Comparison of ENCODE assay signal across 1 cellular context in genomic region chr16:23408242-23409201, GRCh38.
A peak's percentile ranks its signal among the peaks of the same experiment; 100 is the strongest.
TF ChIP-seq lines count a peak whose summit lies in the region.

No MANE protein-coding gene starts in this region.

TF ChIP-seq in HEK293, 187 proteins besides CTCF, POLR2A, EP300 and RAD21 (continued from another document and continues in another):
- TF ChIP-seq SALL2 (tag by site-specific recombination; IDR thresholded peaks at IDR 0.05; ENCODE audit: borderline replicate concordance) (peak; percentile 76; the same call in 1 of the 2 replicates), ZNF792 (tag by site-specific recombination; IDR thresholded peaks at IDR 0.05) (peak; percentile 65; the same call in 1 of the 2 replicates), GFI1B (tag by site-specific recombination; IDR thresholded peaks at IDR 0.05) (peak; percentile 59; the same call in 1 of the 2 replicates), ZNF785 (tag by site-specific recombination; IDR thresholded peaks at IDR 0.05) (peak; percentile 74), GLI4 (tag by site-specific recombination; IDR thresholded peaks at IDR 0.05) (peak; percentile 86), REPIN1 (tag by site-specific recombination; IDR thresholded peaks at IDR 0.05; ENCODE audit: low read depth) (0 out of 2 replicates have a peak, but pooled peaks have one; percentile 79), KLF16 (tag by site-specific recombination; IDR thresholded peaks at IDR 0.05) (no peak), SCRT1 (tag by site-specific recombination; IDR thresholded peaks at IDR 0.05; ENCODE audit: borderline replicate concordance) (peak; percentile 99), HOXD13 (CRISPR knock-in tag; IDR thresholded peaks at IDR 0.05; ENCODE audit: borderline replicate concordance) (no peak), ZSCAN23 (tag by site-specific recombination; IDR thresholded peaks at IDR 0.05) (peak; percentile 87), ZNF335 (tag by site-specific recombination; conservative IDR thresholded peaks at IDR 0.05) (0 out of 2 replicates have a peak, but pooled peaks have one; percentile 32), ATF2 (tag by site-specific recombination; IDR thresholded peaks at IDR 0.05; ENCODE audit: low read depth) (peak; percentile 98), ZNF292 (tag by site-specific recombination; IDR thresholded peaks at IDR 0.05; ENCODE audit: borderline replicate concordance, low read depth) (no peak), ZNF830 (tag by site-specific recombination; IDR thresholded peaks at IDR 0.05; ENCODE audit: low read depth) (no peak), ZNF394 (tag by site-specific recombination; IDR thresholded peaks at IDR 0.05; ENCODE audit: borderline replicate concordance) (peak; percentile 50; the same call in 1 of the 2 replicates), ZNF112 (tag by site-specific recombination; IDR thresholded peaks at IDR 0.05) (no peak), ZBTB8A (tag by site-specific recombination; IDR thresholded peaks at IDR 0.05) (no peak), ZNF747 (tag by site-specific recombination; IDR thresholded peaks at IDR 0.05) (0 out of 2 replicates have a peak, but pooled peaks have one; percentile 55), ZNF76 (tag by site-specific recombination; IDR thresholded peaks at IDR 0.05; ENCODE audit: borderline replicate concordance, low read depth) (peak; percentile 51; the same call in 1 of the 2 replicates), ZBTB48 (tag by site-specific recombination; IDR thresholded peaks at IDR 0.05) (peak; percentile 95), ZNF629 (tag by site-specific recombination; IDR thresholded peaks at IDR 0.05) (peak; percentile 83), ZNF239 (tag by site-specific recombination; IDR thresholded peaks at IDR 0.05) (0 out of 2 replicates have a peak, but pooled peaks have one; percentile 70), SP7 (tag by site-specific recombination; IDR thresholded peaks at IDR 0.05) (peak; percentile 96), ZNF416 (tag by site-specific recombination; IDR thresholded peaks at IDR 0.05) (0 out of 2 replicates have a peak, but pooled peaks have one; percentile 46), ZNF473 (tag by site-specific recombination; IDR thresholded peaks at IDR 0.05) (peak; percentile 95), IKZF3 (tag by site-specific recombination; IDR thresholded peaks at IDR 0.05) (no peak), BCL11A (tag by site-specific recombination; IDR thresholded peaks at IDR 0.05; ENCODE audit: low read depth) (no peak), SCRT2 (tag by site-specific recombination; IDR thresholded peaks at IDR 0.05) (peak; percentile 100), ZNF18 (tag by site-specific recombination; IDR thresholded peaks at IDR 0.05) (0 out of 2 replicates have a peak, but pooled peaks have one; percentile 43), ZNF660 (tag by site-specific recombination; IDR thresholded peaks at IDR 0.05) (peak; percentile 69; the same call in 1 of the 2 replicates), TSHZ1 (tag by site-specific recombination; IDR thresholded peaks at IDR 0.05; ENCODE audit: borderline replicate concordance) (peak; percentile 93), FEZF1 (tag by site-specific recombination; IDR thresholded peaks at IDR 0.05) (peak; percentile 93), ZNF366 (tag by site-specific recombination; conservative IDR thresholded peaks at IDR 0.05) (peak; percentile 87), MEIS1 (CRISPR knock-in tag; IDR thresholded peaks at IDR 0.05; ENCODE audit: borderline replicate concordance) (no peak), ZNF548 (tag by site-specific recombination; IDR thresholded peaks at IDR 0.05) (no peak)
- TF ChIP-seq, protein P1, sequence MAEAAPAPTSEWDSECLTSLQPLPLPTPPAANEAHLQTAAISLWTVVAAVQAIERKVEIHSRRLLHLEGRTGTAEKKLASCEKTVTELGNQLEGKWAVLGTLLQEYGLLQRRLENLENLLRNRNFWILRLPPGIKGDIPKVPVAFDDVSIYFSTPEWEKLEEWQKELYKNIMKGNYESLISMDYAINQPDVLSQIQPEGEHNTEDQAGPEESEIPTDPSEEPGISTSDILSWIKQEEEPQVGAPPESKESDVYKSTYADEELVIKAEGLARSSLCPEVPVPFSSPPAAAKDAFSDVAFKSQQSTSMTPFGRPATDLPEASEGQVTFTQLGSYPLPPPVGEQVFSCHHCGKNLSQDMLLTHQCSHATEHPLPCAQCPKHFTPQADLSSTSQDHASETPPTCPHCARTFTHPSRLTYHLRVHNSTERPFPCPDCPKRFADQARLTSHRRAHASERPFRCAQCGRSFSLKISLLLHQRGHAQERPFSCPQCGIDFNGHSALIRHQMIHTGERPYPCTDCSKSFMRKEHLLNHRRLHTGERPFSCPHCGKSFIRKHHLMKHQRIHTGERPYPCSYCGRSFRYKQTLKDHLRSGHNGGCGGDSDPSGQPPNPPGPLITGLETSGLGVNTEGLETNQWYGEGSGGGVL (tag by site-specific recombination; IDR thresholded peaks at IDR 0.05): peak; percentile 89
- TF ChIP-seq, protein P2, sequence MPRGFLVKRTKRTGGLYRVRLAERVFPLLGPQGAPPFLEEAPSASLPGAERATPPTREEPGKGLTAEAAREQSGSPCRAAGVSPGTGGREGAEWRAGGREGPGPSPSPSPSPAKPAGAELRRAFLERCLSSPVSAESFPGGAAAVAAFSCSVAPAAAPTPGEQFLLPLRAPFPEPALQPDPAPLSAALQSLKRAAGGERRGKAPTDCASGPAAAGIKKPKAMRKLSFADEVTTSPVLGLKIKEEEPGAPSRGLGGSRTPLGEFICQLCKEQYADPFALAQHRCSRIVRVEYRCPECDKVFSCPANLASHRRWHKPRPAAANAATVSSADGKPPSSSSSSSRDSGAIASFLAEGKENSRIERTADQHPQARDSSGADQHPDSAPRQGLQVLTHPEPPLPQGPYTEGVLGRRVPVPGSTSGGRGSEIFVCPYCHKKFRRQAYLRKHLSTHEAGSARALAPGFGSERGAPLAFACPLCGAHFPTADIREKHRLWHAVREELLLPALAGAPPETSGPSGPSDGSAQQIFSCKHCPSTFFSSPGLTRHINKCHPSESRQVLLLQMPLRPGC (tag by site-specific recombination; IDR thresholded peaks at IDR 0.05): peak; percentile 86
- TF ChIP-seq, protein P3, sequence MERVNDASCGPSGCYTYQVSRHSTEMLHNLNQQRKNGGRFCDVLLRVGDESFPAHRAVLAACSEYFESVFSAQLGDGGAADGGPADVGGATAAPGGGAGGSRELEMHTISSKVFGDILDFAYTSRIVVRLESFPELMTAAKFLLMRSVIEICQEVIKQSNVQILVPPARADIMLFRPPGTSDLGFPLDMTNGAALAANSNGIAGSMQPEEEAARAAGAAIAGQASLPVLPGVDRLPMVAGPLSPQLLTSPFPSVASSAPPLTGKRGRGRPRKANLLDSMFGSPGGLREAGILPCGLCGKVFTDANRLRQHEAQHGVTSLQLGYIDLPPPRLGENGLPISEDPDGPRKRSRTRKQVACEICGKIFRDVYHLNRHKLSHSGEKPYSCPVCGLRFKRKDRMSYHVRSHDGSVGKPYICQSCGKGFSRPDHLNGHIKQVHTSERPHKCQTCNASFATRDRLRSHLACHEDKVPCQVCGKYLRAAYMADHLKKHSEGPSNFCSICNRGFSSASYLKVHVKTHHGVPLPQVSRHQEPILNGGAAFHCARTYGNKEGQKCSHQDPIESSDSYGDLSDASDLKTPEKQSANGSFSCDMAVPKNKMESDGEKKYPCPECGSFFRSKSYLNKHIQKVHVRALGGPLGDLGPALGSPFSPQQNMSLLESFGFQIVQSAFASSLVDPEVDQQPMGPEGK (tag by site-specific recombination; IDR thresholded peaks at IDR 0.05): peak; percentile 84
- TF ChIP-seq, protein P4, sequence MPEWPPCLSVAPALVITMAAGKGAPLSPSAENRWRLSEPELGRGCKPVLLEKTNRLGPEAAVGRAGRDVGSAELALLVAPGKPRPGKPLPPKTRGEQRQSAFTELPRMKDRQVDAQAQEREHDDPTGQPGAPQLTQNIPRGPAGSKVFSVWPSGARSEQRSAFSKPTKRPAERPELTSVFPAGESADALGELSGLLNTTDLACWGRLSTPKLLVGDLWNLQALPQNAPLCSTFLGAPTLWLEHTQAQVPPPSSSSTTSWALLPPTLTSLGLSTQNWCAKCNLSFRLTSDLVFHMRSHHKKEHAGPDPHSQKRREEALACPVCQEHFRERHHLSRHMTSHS (tag by site-specific recombination; IDR thresholded peaks at IDR 0.05): peak; percentile 76; the same call in 1 of the 2 replicates
- TF ChIP-seq, protein P5, sequence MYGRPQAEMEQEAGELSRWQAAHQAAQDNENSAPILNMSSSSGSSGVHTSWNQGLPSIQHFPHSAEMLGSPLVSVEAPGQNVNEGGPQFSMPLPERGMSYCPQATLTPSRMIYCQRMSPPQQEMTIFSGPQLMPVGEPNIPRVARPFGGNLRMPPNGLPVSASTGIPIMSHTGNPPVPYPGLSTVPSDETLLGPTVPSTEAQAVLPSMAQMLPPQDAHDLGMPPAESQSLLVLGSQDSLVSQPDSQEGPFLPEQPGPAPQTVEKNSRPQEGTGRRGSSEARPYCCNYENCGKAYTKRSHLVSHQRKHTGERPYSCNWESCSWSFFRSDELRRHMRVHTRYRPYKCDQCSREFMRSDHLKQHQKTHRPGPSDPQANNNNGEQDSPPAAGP (tag by site-specific recombination; IDR thresholded peaks at IDR 0.05): peak; percentile 96
- TF ChIP-seq, protein P6, sequence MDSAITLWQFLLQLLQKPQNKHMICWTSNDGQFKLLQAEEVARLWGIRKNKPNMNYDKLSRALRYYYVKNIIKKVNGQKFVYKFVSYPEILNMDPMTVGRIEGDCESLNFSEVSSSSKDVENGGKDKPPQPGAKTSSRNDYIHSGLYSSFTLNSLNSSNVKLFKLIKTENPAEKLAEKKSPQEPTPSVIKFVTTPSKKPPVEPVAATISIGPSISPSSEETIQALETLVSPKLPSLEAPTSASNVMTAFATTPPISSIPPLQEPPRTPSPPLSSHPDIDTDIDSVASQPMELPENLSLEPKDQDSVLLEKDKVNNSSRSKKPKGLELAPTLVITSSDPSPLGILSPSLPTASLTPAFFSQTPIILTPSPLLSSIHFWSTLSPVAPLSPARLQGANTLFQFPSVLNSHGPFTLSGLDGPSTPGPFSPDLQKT (IDR thresholded peaks at IDR 0.05; ENCODE audit: borderline replicate concordance, low read depth, low read length): no peak
- TF ChIP-seq, protein P7, sequence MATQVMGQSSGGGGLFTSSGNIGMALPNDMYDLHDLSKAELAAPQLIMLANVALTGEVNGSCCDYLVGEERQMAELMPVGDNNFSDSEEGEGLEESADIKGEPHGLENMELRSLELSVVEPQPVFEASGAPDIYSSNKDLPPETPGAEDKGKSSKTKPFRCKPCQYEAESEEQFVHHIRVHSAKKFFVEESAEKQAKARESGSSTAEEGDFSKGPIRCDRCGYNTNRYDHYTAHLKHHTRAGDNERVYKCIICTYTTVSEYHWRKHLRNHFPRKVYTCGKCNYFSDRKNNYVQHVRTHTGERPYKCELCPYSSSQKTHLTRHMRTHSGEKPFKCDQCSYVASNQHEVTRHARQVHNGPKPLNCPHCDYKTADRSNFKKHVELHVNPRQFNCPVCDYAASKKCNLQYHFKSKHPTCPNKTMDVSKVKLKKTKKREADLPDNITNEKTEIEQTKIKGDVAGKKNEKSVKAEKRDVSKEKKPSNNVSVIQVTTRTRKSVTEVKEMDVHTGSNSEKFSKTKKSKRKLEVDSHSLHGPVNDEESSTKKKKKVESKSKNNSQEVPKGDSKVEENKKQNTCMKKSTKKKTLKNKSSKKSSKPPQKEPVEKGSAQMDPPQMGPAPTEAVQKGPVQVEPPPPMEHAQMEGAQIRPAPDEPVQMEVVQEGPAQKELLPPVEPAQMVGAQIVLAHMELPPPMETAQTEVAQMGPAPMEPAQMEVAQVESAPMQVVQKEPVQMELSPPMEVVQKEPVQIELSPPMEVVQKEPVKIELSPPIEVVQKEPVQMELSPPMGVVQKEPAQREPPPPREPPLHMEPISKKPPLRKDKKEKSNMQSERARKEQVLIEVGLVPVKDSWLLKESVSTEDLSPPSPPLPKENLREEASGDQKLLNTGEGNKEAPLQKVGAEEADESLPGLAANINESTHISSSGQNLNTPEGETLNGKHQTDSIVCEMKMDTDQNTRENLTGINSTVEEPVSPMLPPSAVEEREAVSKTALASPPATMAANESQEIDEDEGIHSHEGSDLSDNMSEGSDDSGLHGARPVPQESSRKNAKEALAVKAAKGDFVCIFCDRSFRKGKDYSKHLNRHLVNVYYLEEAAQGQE (tag by site-specific recombination; IDR thresholded peaks at IDR 0.05): 0 out of 2 replicates have a peak, but pooled peaks have one; percentile 19
